ENCODE assay signal across 18 cellular contexts in the genomic region with DNA sequence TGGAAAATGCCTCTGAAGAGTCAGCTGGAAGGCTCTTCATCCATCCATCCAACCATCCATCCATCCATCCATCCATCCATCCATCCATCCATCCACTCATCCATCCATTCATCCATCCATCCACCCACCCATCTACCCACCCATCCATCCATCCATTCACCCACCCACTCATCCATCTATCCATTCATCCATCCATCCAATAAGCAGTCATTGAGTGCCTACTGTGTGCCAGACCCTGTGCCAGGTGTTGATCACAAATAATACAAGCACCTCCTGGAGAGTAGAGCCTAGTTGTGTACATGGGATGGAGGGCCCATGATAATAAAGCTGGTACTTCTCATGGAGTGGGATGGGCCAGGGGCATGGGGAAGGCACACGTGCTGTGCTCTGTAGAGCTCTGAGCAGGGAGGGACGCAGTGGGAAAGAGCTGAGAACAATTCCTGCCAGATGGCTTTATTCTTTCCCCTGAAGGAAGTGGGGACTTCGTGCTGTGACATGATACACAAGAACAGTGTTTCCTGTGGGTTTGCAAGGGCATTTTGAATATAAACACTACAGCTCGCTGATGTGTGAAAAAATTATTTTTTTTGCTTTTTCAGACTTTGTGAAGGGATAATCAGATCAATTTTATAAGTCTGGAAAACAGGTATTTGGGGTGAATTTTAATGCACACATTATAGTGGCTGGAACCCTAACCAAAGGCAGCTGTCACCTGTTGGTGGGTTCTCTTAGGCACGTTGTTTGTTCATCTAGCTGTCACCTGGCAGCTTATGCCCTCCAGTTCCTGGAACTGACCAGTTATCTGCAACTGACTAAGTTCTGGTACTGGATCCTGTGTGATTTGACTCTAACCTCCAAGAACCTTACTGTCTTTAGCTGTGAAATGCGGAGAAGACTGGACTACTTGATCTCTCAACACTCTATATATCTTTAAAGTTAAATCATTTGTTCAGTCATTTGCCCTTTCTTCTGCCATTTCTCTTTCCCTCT.
DNase-seq lines count a peak whose midpoint lies in the region; ATAC-seq and TF ChIP-seq lines count a peak whose summit lies in the region.
"Had no signal": no experiment of that assay in that cellular context is flagged by ENCODE, and none has a peak within 500 bp of the region (broad histone marks: within the 10 kb centered on the region; RNA-seq: fewer than 3 reads in every experiment).

No MANE protein-coding gene starts in this region.

- peaks cover 20% of the 10 kb centered on the region for H3K36me3 Mint-ChIP-seq in activated T-cell treated with anti-CD3 and anti-CD28 coated beads, Interleukin-2, amount 50 U/mL, for 4 hours (ENCODE audit: insufficient read depth)
- peaks cover 22% of the 10 kb centered on the region for H3K36me3 Mint-ChIP-seq in activated T-helper 1 cell treated with anti-CD3 and anti-CD28 coated beads, Interleukin-12 subunit alpha, Interleukin-12 subunit beta, Interleukin-2, Interleukin-4 antibody, amounts not matched to agents 30 ng/mL and 10 ng/mL and 1 ng/mL, durations not matched to agents 14 hours and 24 hours and 36 hours (ENCODE audit: low read depth)
- no peaks in the 10 kb centered on the region for H3K36me3 Mint-ChIP-seq in progenitor cell of endocrine pancreas (ENCODE audit: insufficient read depth)
- H3K36me3 Mint-ChIP-seq: mesothelial cell of epicardium had no signal

- H3K4me3 ChIP-seq in tibial nerve, result no peak overlapping the region
- H3K4me3 ChIP-seq: ovary had no signal

- TF ChIP-seq EP300 in tibial nerve (IDR thresholded peaks at IDR 0.05), result no peak

- H3K27ac Mint-ChIP-seq in activated T-helper 1 cell treated with anti-CD3 and anti-CD28 coated beads, Interleukin-12 subunit alpha, Interleukin-12 subunit beta, Interleukin-2, Interleukin-4 antibody, amounts not matched to agents 30 ng/mL and 10 ng/mL and 1 ng/mL, durations not matched to agents 14 hours and 24 hours and 36 hours, result peak overlapping the region; percentile 62
- H3K27ac Mint-ChIP-seq in progenitor cell of endocrine pancreas, result peak overlapping the region; percentile 24
- H3K27ac Mint-ChIP-seq: mesothelial cell of epicardium had no signal

- ATAC-seq in activated T-cell treated with anti-CD3 and anti-CD28 coated beads, Interleukin-2, amount 50 U/mL, for 4 hours, result peak; percentile 18 to 58
- no peak for ATAC-seq in GM21737 (IDR thresholded peaks at IDR 0.05; ENCODE audit: unreplicated experiment)
- no peak for ATAC-seq in HG02840 (IDR thresholded peaks at IDR 0.05; ENCODE audit: low FRiP score, unreplicated experiment)
- ATAC-seq: Panc1 had no signal

- 67 to 78% methylated on average over 6 of the region's 6 CpGs for WGBS in tibial nerve, 2 donors

- DNase-seq in activated T-cell treated with anti-CD3 and anti-CD28 coated beads, Interleukin-2, amount 50 U/mL, for 4 hours, result no peak
- DNase-seq in activated T-cell treated with anti-CD3 and anti-CD28 coated beads, Interleukin-2, amount 50 U/mL, for 1 hour, result no peak
- DNase-seq in Kasumi-1 (lab: John Stamatoyannopoulos, UW), result peak; percentile 68 to 77
- DNase-seq in activated T-helper 1 cell treated with anti-CD3 and anti-CD28 coated beads, Interleukin-12 subunit alpha, Interleukin-12 subunit beta, Interleukin-2, Interleukin-4 antibody, amounts not matched to agents 30 ng/mL and 10 ng/mL and 1 ng/mL, durations not matched to agents 14 hours and 24 hours and 36 hours (ENCODE audit: low spot score), result no peak
- no peak for DNase-seq in progenitor cell of endocrine pancreas (ENCODE audit: low spot score, unreplicated experiment)
- DNase-seq in tibial nerve (ENCODE audit: low spot score in 2 of 2), result no peak
- DNase-seq: activated CD4-positive, alpha-beta T cell treated with anti-CD3 and anti-CD28 coated beads for 48 hours; DMS79; erythroblast; kidney; NCI-H187 treated with DMSO at 0.1 percent for 48 hours; NCI-H524; ovary; small intestine had no signal

- intact Hi-C loops in activated T-helper 1 cell treated with anti-CD3 and anti-CD28 coated beads, Interleukin-12 subunit alpha, Interleukin-12 subunit beta, Interleukin-2, Interleukin-4 antibody, amounts not matched to agents 30 ng/mL and 10 ng/mL and 1 ng/mL, durations not matched to agents 14 hours and 24 hours and 36 hours (cut with micrococcal nuclease), result no loop called here

- no peak overlapping the region for H3K4me3 Mint-ChIP-seq in activated T-cell treated with anti-CD3 and anti-CD28 coated beads, Interleukin-2, amount 50 U/mL, for 4 hours
- H3K4me3 Mint-ChIP-seq in activated T-helper 1 cell treated with anti-CD3 and anti-CD28 coated beads, Interleukin-12 subunit alpha, Interleukin-12 subunit beta, Interleukin-2, Interleukin-4 antibody, amounts not matched to agents 30 ng/mL and 10 ng/mL and 1 ng/mL, durations not matched to agents 14 hours and 24 hours and 36 hours, result no peak overlapping the region
- H3K4me3 Mint-ChIP-seq in progenitor cell of endocrine pancreas (ENCODE audit: low read depth), result no peak overlapping the region
- H3K4me3 Mint-ChIP-seq: mesothelial cell of epicardium had no signal

- H3K27me3 Mint-ChIP-seq in activated T-cell treated with anti-CD3 and anti-CD28 coated beads, Interleukin-2, amount 50 U/mL, for 4 hours (ENCODE audit: low read depth), result no peaks in the 10 kb centered on the region
- H3K27me3 Mint-ChIP-seq in activated T-helper 1 cell treated with anti-CD3 and anti-CD28 coated beads, Interleukin-12 subunit alpha, Interleukin-12 subunit beta, Interleukin-2, Interleukin-4 antibody, amounts not matched to agents 30 ng/mL and 10 ng/mL and 1 ng/mL, durations not matched to agents 14 hours and 24 hours and 36 hours (ENCODE audit: insufficient read depth), result no peaks in the 10 kb centered on the region
- peaks cover 14% of the 10 kb centered on the region for H3K27me3 Mint-ChIP-seq in progenitor cell of endocrine pancreas

- peaks cover 69% of the 10 kb centered on the region for H3K4me1 Mint-ChIP-seq in activated T-cell treated with anti-CD3 and anti-CD28 coated beads, Interleukin-2, amount 50 U/mL, for 4 hours (ENCODE audit: low read depth)
- H3K4me1 Mint-ChIP-seq in activated T-helper 1 cell treated with anti-CD3 and anti-CD28 coated beads, Interleukin-12 subunit alpha, Interleukin-12 subunit beta, Interleukin-2, Interleukin-4 antibody, amounts not matched to agents 30 ng/mL and 10 ng/mL and 1 ng/mL, durations not matched to agents 14 hours and 24 hours and 36 hours (ENCODE audit: low read depth), result peaks cover 33% of the 10 kb centered on the region
- H3K4me1 Mint-ChIP-seq in progenitor cell of endocrine pancreas (ENCODE audit: low read depth), result no peaks in the 10 kb centered on the region

- no peaks in the 10 kb centered on the region for H3K27me3 ChIP-seq in tibial nerve
- H3K27me3 ChIP-seq: ovary had no signal

- TF ChIP-seq CTCF in progenitor cell of endocrine pancreas (IDR thresholded peaks at IDR 0.05; ENCODE audit: unreplicated experiment) (no peak), tibial nerve (IDR thresholded peaks at IDR 0.05) (no peak)

- H3K9me3 ChIP-seq in tibial nerve, result no peaks in the 10 kb centered on the region
- H3K9me3 ChIP-seq: ovary had no signal

- H3K9me3 Mint-ChIP-seq in activated T-cell treated with anti-CD3 and anti-CD28 coated beads, Interleukin-2, amount 50 U/mL, for 4 hours, result no peaks in the 10 kb centered on the region
- H3K9me3 Mint-ChIP-seq in activated T-helper 1 cell treated with anti-CD3 and anti-CD28 coated beads, Interleukin-12 subunit alpha, Interleukin-12 subunit beta, Interleukin-2, Interleukin-4 antibody, amounts not matched to agents 30 ng/mL and 10 ng/mL and 1 ng/mL, durations not matched to agents 14 hours and 24 hours and 36 hours, result no peaks in the 10 kb centered on the region
- H3K9me3 Mint-ChIP-seq in progenitor cell of endocrine pancreas (ENCODE audit: low read depth), result no peaks in the 10 kb centered on the region
- H3K9me3 Mint-ChIP-seq: mesothelial cell of epicardium had no signal

- no peak for TF ChIP-seq POLR2A in tibial nerve (IDR thresholded peaks at IDR 0.05)

- H3K4me1 ChIP-seq in tibial nerve, result no peaks in the 10 kb centered on the region

- H3K36me3 ChIP-seq in tibial nerve, result no peaks in the 10 kb centered on the region
- H3K36me3 ChIP-seq: ovary had no signal

- no peak overlapping the region for H3K27ac ChIP-seq in tibial nerve
- H3K27ac ChIP-seq: ovary had no signal

Comparison
In these comparisons a context has a peak if more than half of its experiments do, and no peak if none do; other contexts are left out.
1. ATAC-seq: peak in activated T-cell treated with anti-CD3 and anti-CD28 coated beads, Interleukin-2, amount 50 U/mL, for 4 hours (2 of 2); none in GM21737 (single experiment) and HG02840 (single experiment).
2. DNase-seq: peak in Kasumi-1 (2 of 2); none in activated T-cell treated with anti-CD3 and anti-CD28 coated beads, Interleukin-2, amount 50 U/mL, for 4 hours (single experiment), activated T-cell treated with anti-CD3 and anti-CD28 coated beads, Interleukin-2, amount 50 U/mL, for 1 hour (single experiment), activated T-helper 1 cell treated with anti-CD3 and anti-CD28 coated beads, Interleukin-12 subunit alpha, Interleukin-12 subunit beta, Interleukin-2, Interleukin-4 antibody, amounts not matched to agents 30 ng/mL and 10 ng/mL and 1 ng/mL, durations not matched to agents 14 hours and 24 hours and 36 hours (single experiment), progenitor cell of endocrine pancreas (single experiment) and tibial nerve (0 of 2).